Comparison of ENCODE assay signal across 1 cellular context in genomic region chr3:189143321-189143720, GRCh38.
TF ChIP-seq lines count a peak whose summit lies in the region.

No MANE protein-coding gene starts in this region.

TF ChIP-seq in GM23338, 12 proteins besides CTCF, POLR2A, EP300 and RAD21 (continued from another document):
- TF ChIP-seq REST (IDR thresholded peaks at IDR 0.05; ENCODE audit: unreplicated experiment) (no peak), POLR2AphosphoS5 (IDR thresholded peaks at IDR 0.05; ENCODE audit: low read depth) (no peak), EZH2phosphoT487 (IDR thresholded peaks at IDR 0.05; ENCODE audit: unreplicated experiment) (no peak), ZNF114 (CRISPR knock-in tag; IDR thresholded peaks at IDR 0.05) (no peak), ZNF331 (CRISPR knock-in tag; IDR thresholded peaks at IDR 0.05; ENCODE audit: low read depth) (no peak)
